ENCODE assay signal across 2 cellular contexts in the genomic region with DNA sequence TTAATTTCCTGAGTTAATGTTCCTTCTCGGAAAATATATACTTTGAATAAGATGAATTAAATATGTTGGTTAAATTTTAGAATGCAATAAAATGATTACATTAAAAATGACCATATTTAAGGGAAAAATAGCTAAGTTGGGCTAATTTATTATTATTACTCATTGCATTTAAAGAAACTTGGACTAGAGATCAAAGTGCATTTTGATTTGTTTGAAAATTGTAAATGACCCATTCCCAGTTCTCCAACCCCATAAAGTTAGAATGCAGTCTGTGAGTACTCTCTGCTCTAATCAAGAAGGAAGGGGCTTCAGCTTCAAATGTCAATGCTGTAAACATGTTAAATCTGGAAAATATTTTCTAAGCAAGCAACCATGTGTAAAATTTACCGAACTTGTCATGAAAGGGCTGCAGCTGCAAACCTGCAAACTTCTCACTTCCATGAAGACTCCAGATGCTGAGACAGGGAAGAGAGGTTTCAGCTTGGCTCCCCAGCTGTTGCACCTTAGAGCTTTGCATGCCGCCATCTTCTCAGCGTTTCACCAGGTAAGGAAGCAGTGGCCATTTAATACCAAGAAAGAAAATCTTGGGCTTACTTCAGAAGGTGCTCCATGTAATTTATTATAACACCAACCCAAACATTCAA.
A peak's percentile ranks its signal among the peaks of the same experiment; 100 is the strongest.
TF ChIP-seq lines count a peak whose summit lies in the region.

No MANE protein-coding gene starts in this region.

TF ChIP-seq in liver, 16 proteins besides CTCF, POLR2A, EP300 and RAD21:
- peak; percentile 79 to 85 for TF ChIP-seq HNF4A (conservative IDR thresholded peaks at IDR 0.05)
- TF ChIP-seq, protein P1, sequence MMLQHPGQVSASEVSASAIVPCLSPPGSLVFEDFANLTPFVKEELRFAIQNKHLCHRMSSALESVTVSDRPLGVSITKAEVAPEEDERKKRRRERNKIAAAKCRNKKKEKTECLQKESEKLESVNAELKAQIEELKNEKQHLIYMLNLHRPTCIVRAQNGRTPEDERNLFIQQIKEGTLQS (IDR thresholded peaks at IDR 0.05) = no peak

TF ChIP-seq in HepG2, 621 proteins besides CTCF, POLR2A, EP300 and RAD21:
- TF ChIP-seq, protein P2, sequence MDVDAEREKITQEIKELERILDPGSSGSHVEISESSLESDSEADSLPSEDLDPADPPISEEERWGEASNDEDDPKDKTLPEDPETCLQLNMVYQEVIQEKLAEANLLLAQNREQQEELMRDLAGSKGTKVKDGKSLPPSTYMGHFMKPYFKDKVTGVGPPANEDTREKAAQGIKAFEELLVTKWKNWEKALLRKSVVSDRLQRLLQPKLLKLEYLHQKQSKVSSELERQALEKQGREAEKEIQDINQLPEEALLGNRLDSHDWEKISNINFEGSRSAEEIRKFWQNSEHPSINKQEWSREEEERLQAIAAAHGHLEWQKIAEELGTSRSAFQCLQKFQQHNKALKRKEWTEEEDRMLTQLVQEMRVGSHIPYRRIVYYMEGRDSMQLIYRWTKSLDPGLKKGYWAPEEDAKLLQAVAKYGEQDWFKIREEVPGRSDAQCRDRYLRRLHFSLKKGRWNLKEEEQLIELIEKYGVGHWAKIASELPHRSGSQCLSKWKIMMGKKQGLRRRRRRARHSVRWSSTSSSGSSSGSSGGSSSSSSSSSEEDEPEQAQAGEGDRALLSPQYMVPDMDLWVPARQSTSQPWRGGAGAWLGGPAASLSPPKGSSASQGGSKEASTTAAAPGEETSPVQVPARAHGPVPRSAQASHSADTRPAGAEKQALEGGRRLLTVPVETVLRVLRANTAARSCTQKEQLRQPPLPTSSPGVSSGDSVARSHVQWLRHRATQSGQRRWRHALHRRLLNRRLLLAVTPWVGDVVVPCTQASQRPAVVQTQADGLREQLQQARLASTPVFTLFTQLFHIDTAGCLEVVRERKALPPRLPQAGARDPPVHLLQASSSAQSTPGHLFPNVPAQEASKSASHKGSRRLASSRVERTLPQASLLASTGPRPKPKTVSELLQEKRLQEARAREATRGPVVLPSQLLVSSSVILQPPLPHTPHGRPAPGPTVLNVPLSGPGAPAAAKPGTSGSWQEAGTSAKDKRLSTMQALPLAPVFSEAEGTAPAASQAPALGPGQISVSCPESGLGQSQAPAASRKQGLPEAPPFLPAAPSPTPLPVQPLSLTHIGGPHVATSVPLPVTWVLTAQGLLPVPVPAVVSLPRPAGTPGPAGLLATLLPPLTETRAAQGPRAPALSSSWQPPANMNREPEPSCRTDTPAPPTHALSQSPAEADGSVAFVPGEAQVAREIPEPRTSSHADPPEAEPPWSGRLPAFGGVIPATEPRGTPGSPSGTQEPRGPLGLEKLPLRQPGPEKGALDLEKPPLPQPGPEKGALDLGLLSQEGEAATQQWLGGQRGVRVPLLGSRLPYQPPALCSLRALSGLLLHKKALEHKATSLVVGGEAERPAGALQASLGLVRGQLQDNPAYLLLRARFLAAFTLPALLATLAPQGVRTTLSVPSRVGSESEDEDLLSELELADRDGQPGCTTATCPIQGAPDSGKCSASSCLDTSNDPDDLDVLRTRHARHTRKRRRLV (CRISPR knock-in tag; IDR thresholded peaks at IDR 0.05) = no peak
- TF ChIP-seq MED1 (CRISPR knock-in tag; IDR thresholded peaks at IDR 0.05) = no peak
